8 cellular contexts compared by ENCODE assay signal in the genomic region with DNA sequence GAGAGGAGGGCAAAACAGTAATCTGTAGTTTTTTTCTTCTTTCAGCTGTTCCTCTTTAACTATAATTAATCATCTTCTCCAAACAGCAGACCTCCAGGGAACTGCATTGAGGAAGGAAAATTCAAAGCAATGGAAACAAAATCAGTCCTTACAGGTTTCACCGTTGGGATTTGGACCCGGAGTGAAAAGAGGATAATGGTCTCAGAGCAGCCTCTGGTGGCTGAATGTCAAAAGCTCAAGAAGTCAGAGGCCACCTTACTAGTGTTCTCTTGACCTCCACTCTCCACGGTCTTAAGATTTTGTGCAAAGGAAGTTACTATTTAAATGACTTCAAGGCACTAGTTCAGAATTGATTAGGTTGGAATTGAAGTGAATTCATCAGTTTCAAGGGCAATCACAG. TPM values are rescaled to one million over a fixed set of nuclear protein-coding genes. Genes with fewer than 3 reads are reported as not detected.
DNase-seq lines count a peak whose midpoint lies in the region; ATAC-seq, FAIRE-seq and TF ChIP-seq lines count a peak whose summit lies in the region.

No MANE protein-coding gene starts in this region.

- H3K4me3 ChIP-seq in hepatocyte (no peak overlapping the region), tibial artery (no peak overlapping the region)

- CTCF ChIA-PET in HEK293T (lab: Yijun Ruan, JAX) = interaction anchor here (0.6 to 2.2 kb wide), 5 partner anchors 17 to 446 kb away, joined by 3 to 18 read pairs (median 3); a partner anchor contains a TSS

- H3K79me2 ChIP-seq in hepatocyte = no peaks in the 10 kb centered on the region

- no peaks in the 10 kb centered on the region for H3K4me1 ChIP-seq in hepatocyte (ENCODE audit: insufficient read depth)
- H3K4me1 ChIP-seq in tibial artery = peaks cover 0 to 4% (median 0%) of the 10 kb centered on the region in 4 donors

- no peaks in the 10 kb centered on the region for H3K9me2 ChIP-seq in hepatocyte (replicated peaks; ENCODE audit: insufficient read depth)

- POLR2A ChIA-PET in HEK293T (lab: Yijun Ruan, JAX) = interaction anchor here (1.0 kb wide), 1 partner anchor 16 kb away, joined by 4 read pairs; a partner anchor contains a TSS

- no peak for ATAC-seq in GM18873 (IDR thresholded peaks at IDR 0.05; ENCODE audit: low FRiP score, unreplicated experiment)

- WGBS in hepatocyte (ENCODE audit: low lambda C conversion rate, missing lambda C conversion rate) = 48% methylated on average over 3 of the region's 3 CpGs

- H3K9me3 ChIP-seq in hepatocyte (ENCODE audit: low read depth) (no peaks in the 10 kb centered on the region), tibial artery (peaks cover 0 to 5% (median 0%) of the 10 kb centered on the region in 3 donors)

- no peaks in the 10 kb centered on the region for H3K4me1 Mint-ChIP-seq in activated T-helper 1 cell treated with anti-CD3 and anti-CD28 coated beads, Interleukin-12 subunit alpha, Interleukin-12 subunit beta, Interleukin-2, Interleukin-4 antibody, amounts not matched to agents 30 ng/mL and 10 ng/mL and 1 ng/mL, durations not matched to agents 14 hours and 24 hours and 36 hours (ENCODE audit: low read depth)

- H3K9me3 Mint-ChIP-seq in activated T-helper 1 cell treated with anti-CD3 and anti-CD28 coated beads, Interleukin-12 subunit alpha, Interleukin-12 subunit beta, Interleukin-2, Interleukin-4 antibody, amounts not matched to agents 30 ng/mL and 10 ng/mL and 1 ng/mL, durations not matched to agents 14 hours and 24 hours and 36 hours = no peaks in the 10 kb centered on the region

- H3K36me3 ChIP-seq in hepatocyte (replicated peaks; ENCODE audit: insufficient read depth, low read depth) = no peaks in the 10 kb centered on the region
- H3K36me3 ChIP-seq in tibial artery = no peaks in the 10 kb centered on the region

- H3K27ac Mint-ChIP-seq in activated T-helper 1 cell treated with anti-CD3 and anti-CD28 coated beads, Interleukin-12 subunit alpha, Interleukin-12 subunit beta, Interleukin-2, Interleukin-4 antibody, amounts not matched to agents 30 ng/mL and 10 ng/mL and 1 ng/mL, durations not matched to agents 14 hours and 24 hours and 36 hours = no peak overlapping the region

- H3K27ac ChIP-seq in VCaP (no peak overlapping the region), hepatocyte (peak overlapping the region; percentile 3), tibial artery (no peak overlapping the region)

- no peaks in the 10 kb centered on the region for H4K20me1 ChIP-seq in hepatocyte (ENCODE audit: insufficient read depth, poor library complexity, severe bottlenecking)

- DNase-seq in HEK293T (ENCODE audit: extremely low spot score) (peak; percentile 48), hepatocyte (ENCODE audit: low spot score) (peak; percentile 46), tibial artery (peak in 1 of 2 donors; percentile 23), NK-92 (lab: John Stamatoyannopoulos, UW; ENCODE audit: unreplicated experiment) (no peak)
- no peak for DNase-seq in activated T-helper 1 cell treated with anti-CD3 and anti-CD28 coated beads, Interleukin-12 subunit alpha, Interleukin-12 subunit beta, Interleukin-2, Interleukin-4 antibody, amounts not matched to agents 30 ng/mL and 10 ng/mL and 1 ng/mL, durations not matched to agents 14 hours and 24 hours and 36 hours (ENCODE audit: low spot score)

- H3K4me2 ChIP-seq in hepatocyte = no peak overlapping the region

- TF ChIP-seq CTCF in VCaP (conservative IDR thresholded peaks at IDR 0.05) (peak; percentile 60), hepatocyte (IDR thresholded peaks at IDR 0.05; ENCODE audit: poor library complexity) (peak; percentile 51), tibial artery (IDR thresholded peaks at IDR 0.05) (peak; percentile 42 to 50)

- intact Hi-C loops in tibial artery (cut with DNase I; ENCODE audit: low total_unique reads) = no loop called here
- intact Hi-C loops in activated T-helper 1 cell treated with anti-CD3 and anti-CD28 coated beads, Interleukin-12 subunit alpha, Interleukin-12 subunit beta, Interleukin-2, Interleukin-4 antibody, amounts not matched to agents 30 ng/mL and 10 ng/mL and 1 ng/mL, durations not matched to agents 14 hours and 24 hours and 36 hours (cut with micrococcal nuclease) = no loop called here

- no peak overlapping the region for H3K4me3 Mint-ChIP-seq in activated T-helper 1 cell treated with anti-CD3 and anti-CD28 coated beads, Interleukin-12 subunit alpha, Interleukin-12 subunit beta, Interleukin-2, Interleukin-4 antibody, amounts not matched to agents 30 ng/mL and 10 ng/mL and 1 ng/mL, durations not matched to agents 14 hours and 24 hours and 36 hours

- H3K27me3 ChIP-seq in hepatocyte (no peaks in the 10 kb centered on the region), tibial artery (no peaks in the 10 kb centered on the region)

- FAIRE-seq in A204.1 (lab: Jason Lieb, UNC) = peak; percentile 86

- no peaks in the 10 kb centered on the region for H3K36me3 Mint-ChIP-seq in activated T-helper 1 cell treated with anti-CD3 and anti-CD28 coated beads, Interleukin-12 subunit alpha, Interleukin-12 subunit beta, Interleukin-2, Interleukin-4 antibody, amounts not matched to agents 30 ng/mL and 10 ng/mL and 1 ng/mL, durations not matched to agents 14 hours and 24 hours and 36 hours (ENCODE audit: low read depth)

- H2AFZ ChIP-seq in hepatocyte = no peak overlapping the region

- no peaks in the 10 kb centered on the region for H3K27me3 Mint-ChIP-seq in activated T-helper 1 cell treated with anti-CD3 and anti-CD28 coated beads, Interleukin-12 subunit alpha, Interleukin-12 subunit beta, Interleukin-2, Interleukin-4 antibody, amounts not matched to agents 30 ng/mL and 10 ng/mL and 1 ng/mL, durations not matched to agents 14 hours and 24 hours and 36 hours (ENCODE audit: insufficient read depth)

TF ChIP-seq in HEK293T, 16 proteins besides CTCF, POLR2A, EP300 and RAD21:
- TF ChIP-seq ZNF384 (IDR thresholded peaks at IDR 0.05) = no peak
- TF ChIP-seq FOXA1 (IDR thresholded peaks at IDR 0.05) = no peak
- TF ChIP-seq, protein P1, sequence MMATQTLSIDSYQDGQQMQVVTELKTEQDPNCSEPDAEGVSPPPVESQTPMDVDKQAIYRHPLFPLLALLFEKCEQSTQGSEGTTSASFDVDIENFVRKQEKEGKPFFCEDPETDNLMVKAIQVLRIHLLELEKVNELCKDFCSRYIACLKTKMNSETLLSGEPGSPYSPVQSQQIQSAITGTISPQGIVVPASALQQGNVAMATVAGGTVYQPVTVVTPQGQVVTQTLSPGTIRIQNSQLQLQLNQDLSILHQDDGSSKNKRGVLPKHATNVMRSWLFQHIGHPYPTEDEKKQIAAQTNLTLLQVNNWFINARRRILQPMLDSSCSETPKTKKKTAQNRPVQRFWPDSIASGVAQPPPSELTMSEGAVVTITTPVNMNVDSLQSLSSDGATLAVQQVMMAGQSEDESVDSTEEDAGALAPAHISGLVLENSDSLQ (IDR thresholded peaks at IDR 0.05) = no peak
- no peak for TF ChIP-seq SUZ12 (IDR thresholded peaks at IDR 0.05)
- no peak for TF ChIP-seq CTBP1 (IDR thresholded peaks at IDR 0.05; ENCODE audit: borderline replicate concordance)
- TF ChIP-seq NFRKB (IDR thresholded peaks at IDR 0.05) = no peak
- no peak for TF ChIP-seq BHLHE40 (IDR thresholded peaks at IDR 0.05; ENCODE audit: borderline replicate concordance)
TF ChIP-seq in HEK293T: peak in this region for 0.

RNA-seq across cellular contexts. Expression of a gene that starts 16.0 kb away (rescaled TPM):
- 21.1 and 23.0 TPM in 2 replicates for total RNA-seq in hepatocyte
- polyA plus RNA-seq in hepatocyte = 21.3 and 25.9 TPM in 2 replicates
- total RNA-seq in activated T-helper 1 cell treated with anti-CD3 and anti-CD28 coated beads, Interleukin-12 subunit alpha, Interleukin-12 subunit beta, Interleukin-2, Interleukin-4 antibody, amounts not matched to agents 30 ng/mL and 10 ng/mL and 1 ng/mL, durations not matched to agents 14 hours and 24 hours and 36 hours = not detected in 2 replicates

Comparison
In these comparisons a context has a peak if more than half of its experiments do, and no peak if none do; other contexts are left out.
1. DNase-seq: peak in HEK293T (single experiment) and hepatocyte (single experiment); none in activated T-helper 1 cell treated with anti-CD3 and anti-CD28 coated beads, Interleukin-12 subunit alpha, Interleukin-12 subunit beta, Interleukin-2, Interleukin-4 antibody, amounts not matched to agents 30 ng/mL and 10 ng/mL and 1 ng/mL, durations not matched to agents 14 hours and 24 hours and 36 hours (single experiment) and NK-92 (single experiment).
2. RNA of a gene that starts 16.0 kb away (total RNA-seq): 21.1 to 23.0 TPM in hepatocyte; not detected in activated T-helper 1 cell treated with anti-CD3 and anti-CD28 coated beads, Interleukin-12 subunit alpha, Interleukin-12 subunit beta, Interleukin-2, Interleukin-4 antibody, amounts not matched to agents 30 ng/mL and 10 ng/mL and 1 ng/mL, durations not matched to agents 14 hours and 24 hours and 36 hours; every median in the first group is over 10 times any median in the second.
3. Peak in every context shown above with its lines, with median percentiles within 50 percentile points of each other: CTCF ChIP-seq.